In genomic region chr18:51569561-51569960, GRCh38 we compare ENCODE assay signal across 15 cellular contexts.
DNase-seq lines count a peak whose midpoint lies in the region; ATAC-seq and TF ChIP-seq lines count a peak whose summit lies in the region.
"Had no signal": no experiment of that assay in that cellular context is flagged by ENCODE, and none has a peak within 500 bp of the region (broad histone marks: within the 10 kb centered on the region; RNA-seq: fewer than 3 reads in every experiment).

No MANE protein-coding gene starts in this region.

- ATAC-seq in Right ventricle myocardium superior (ENCODE audit: poor library complexity) (peak; percentile 39), HG02642 (IDR thresholded peaks at IDR 0.05; ENCODE audit: poor library complexity, unreplicated experiment) (no peak)

- TF ChIP-seq EP300 in esophagus muscularis mucosa (IDR thresholded peaks at IDR 0.05), result no peak

- H3K27me3 ChIP-seq in right atrium auricular region, result no peaks in the 10 kb centered on the region
- H3K27me3 ChIP-seq in HUES48 (ENCODE audit: control insufficient read depth, insufficient read depth, low read length), result no peaks in the 10 kb centered on the region
- no peaks in the 10 kb centered on the region for H3K27me3 ChIP-seq in esophagus muscularis mucosa
- no peaks in the 10 kb centered on the region for H3K27me3 ChIP-seq in skeletal muscle tissue (ENCODE audit: control insufficient read depth in 3 of 3, insufficient read depth in 3 of 3, low read length in 3 of 3)
- H3K27me3 ChIP-seq: BLaER1 had no signal

- H3K9ac ChIP-seq in HUES48 (ENCODE audit: low read depth, low read length) (no peak overlapping the region), skeletal muscle tissue (ENCODE audit: low read depth in 1 of 3, low read length in 3 of 3) (no peak overlapping the region)
- H3K9ac ChIP-seq: BLaER1 had no signal

- TF ChIP-seq POLR2A in esophagus muscularis mucosa (IDR thresholded peaks at IDR 0.05; ENCODE audit: low read depth), result no peak

- 65% methylated on average over 2 of the region's 2 CpGs for WGBS in esophagus muscularis mucosa

- peaks cover 0 to 10% of the 10 kb centered on the region in 2 donors for H3K4me1 ChIP-seq in right atrium auricular region
- peaks cover 5% of the 10 kb centered on the region; the same call in 1 of the 2 replicates for H3K4me1 ChIP-seq in HUES48 (ENCODE audit: control insufficient read depth, insufficient read depth, low read length)
- peaks cover 0 to 5% (median 0%) of the 10 kb centered on the region in 4 donors for H3K4me1 ChIP-seq in esophagus muscularis mucosa
- H3K4me1 ChIP-seq in skeletal muscle tissue (ENCODE audit: control insufficient read depth in 3 of 3, insufficient read depth in 3 of 3, low read length in 3 of 3), result peaks cover 0 to 10% (median 0%) of the 10 kb centered on the region in 3 donors
- H3K4me1 ChIP-seq: BLaER1, Caco-2 had no signal

- H3K4me3 ChIP-seq in right atrium auricular region, result no peak overlapping the region
- H3K4me3 ChIP-seq in HUES48 (ENCODE audit: low read depth, low read length), result no peak overlapping the region
- no peak overlapping the region for H3K4me3 ChIP-seq in esophagus muscularis mucosa
- no peak overlapping the region for H3K4me3 ChIP-seq in skeletal muscle tissue (ENCODE audit: low read length in 3 of 3)
- H3K4me3 ChIP-seq: BLaER1 had no signal

- DNase-seq in Right ventricle myocardium superior (no peak), right atrium auricular region (ENCODE audit: low spot score) (no peak), esophagus muscularis mucosa (ENCODE audit: extremely low spot score) (peak; percentile 37), HuH-7.5 (ENCODE audit: low spot score) (no peak)
- DNase-seq: 8988T; AML-193; Caco-2; CD8-positive, alpha-beta memory T cell; GF-D8; HCEC 1CT; HFFc6 had no signal

- TF ChIP-seq CTCF in right atrium auricular region (IDR thresholded peaks at IDR 0.05) (no peak), esophagus muscularis mucosa (IDR thresholded peaks at IDR 0.05) (no peak)

- no peaks in the 10 kb centered on the region for H3K36me3 ChIP-seq in right atrium auricular region
- no peaks in the 10 kb centered on the region for H3K36me3 ChIP-seq in HUES48 (ENCODE audit: control insufficient read depth, insufficient read depth, low read length)
- no peaks in the 10 kb centered on the region for H3K36me3 ChIP-seq in esophagus muscularis mucosa
- H3K36me3 ChIP-seq in skeletal muscle tissue (ENCODE audit: control insufficient read depth in 3 of 3, insufficient read depth in 3 of 3, low read length in 3 of 3), result no peaks in the 10 kb centered on the region
- H3K36me3 ChIP-seq: BLaER1 had no signal

- H3K27ac ChIP-seq in right atrium auricular region, result peak overlapping the region in 1 of 2 donors; percentile 27
- peak overlapping the region; percentile 17 for H3K27ac ChIP-seq in HUES48 (ENCODE audit: low read depth, low read length)
- H3K27ac ChIP-seq in esophagus muscularis mucosa (replicated peaks in 1 of 4), result no peak overlapping the region
- peak overlapping the region; percentile 25 for H3K27ac ChIP-seq in skeletal muscle tissue (ENCODE audit: low read depth, low read length)
- H3K27ac ChIP-seq: BLaER1 had no signal

- H3K9me3 ChIP-seq in right atrium auricular region, result no peaks in the 10 kb centered on the region
- no peaks in the 10 kb centered on the region for H3K9me3 ChIP-seq in HUES48 (ENCODE audit: control insufficient read depth, insufficient read depth, low read length)
- H3K9me3 ChIP-seq in esophagus muscularis mucosa, result no peaks in the 10 kb centered on the region
- H3K9me3 ChIP-seq in skeletal muscle tissue (ENCODE audit: control insufficient read depth in 3 of 3, low read length in 3 of 3), result no peaks in the 10 kb centered on the region
- H3K9me3 ChIP-seq: BLaER1, Caco-2 had no signal

- intact Hi-C loops in Right ventricle myocardium superior (cut with DNase I) (no loop called here), esophagus muscularis mucosa (cut with DNase I) (no loop called here)

Comparison
In these comparisons a context has a peak if more than half of its experiments do, and no peak if none do; other contexts are left out.
1. H3K27ac ChIP-seq: peak in HUES48 (single experiment) and skeletal muscle tissue (single experiment); none in esophagus muscularis mucosa (0 of 4).